Comparison of ENCODE assay signal across 12 cellular contexts in the genomic region with DNA sequence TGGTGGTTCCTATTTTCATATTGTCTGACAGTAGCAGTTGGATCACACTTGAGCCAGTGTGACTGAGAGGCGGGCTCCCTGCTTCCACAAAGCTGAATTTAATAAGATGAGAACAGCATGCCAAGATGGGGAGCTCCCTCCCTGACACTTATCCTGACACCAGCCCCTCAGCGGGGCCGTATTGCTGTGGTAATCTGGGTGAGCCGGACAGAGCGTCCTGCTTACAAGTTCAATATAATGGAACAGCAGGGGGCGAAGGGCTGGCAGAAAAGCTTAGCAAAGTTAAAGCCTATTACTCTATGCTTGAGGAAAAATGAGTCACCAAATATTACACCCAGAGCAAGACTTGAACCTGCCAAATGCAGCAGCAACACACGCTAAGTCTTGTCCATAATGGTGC.
DNase-seq lines count a peak whose midpoint lies in the region; ATAC-seq and TF ChIP-seq lines count a peak whose summit lies in the region.
"Had no signal": no experiment of that assay in that cellular context is flagged by ENCODE, and none has a peak within 500 bp of the region (broad histone marks: within the 10 kb centered on the region; RNA-seq: fewer than 3 reads in every experiment).

No MANE protein-coding gene starts in this region.

- no peak overlapping the region for H2AK5ac ChIP-seq in IMR-90 (ENCODE audit: low read depth, low read length)

- H3K4ac ChIP-seq in IMR-90 (ENCODE audit: low read depth, low read length), result no peak overlapping the region

- no peaks in the 10 kb centered on the region for H3K27me3 ChIP-seq in IMR-90 (ENCODE audit: control insufficient read depth, insufficient read depth, low read length)

- peak; percentile 7 for DNase-seq in AG08396 (ENCODE audit: low spot score)
- DNase-seq in IMR-90, result peak; percentile 5
- DNase-seq in cardiac fibroblast (ENCODE audit: low read depth in 2 of 2), result peak; percentile 69 to 70
- DNase-seq in iris pigment epithelial cell (ENCODE audit: low read depth), result peak; percentile 25
- DNase-seq in SW480 (ENCODE audit: low spot score), result no peak
- no peak for DNase-seq in NCI-H1694 (lab: John Stamatoyannopoulos, UW)
- DNase-seq in activated CD8-positive, alpha-beta memory T cell treated with anti-CD3 and anti-CD28 coated beads for 24 hours, result no peak
- DNase-seq: activated T-cell treated with anti-CD3 and anti-CD28 coated beads, Interleukin-2, amount 50 U/mL, for 4 hours; CD8-positive, alpha-beta T cell; naive thymus-derived CD8-positive, alpha-beta T cell; NCI-H1436 had no signal

- H3K9ac ChIP-seq in IMR-90 (ENCODE audit: low read depth, low read length), result no peak overlapping the region

- dilution Hi-C loops in IMR-90 (cut with HindIII; ENCODE audit: low sequenced_read_pairs, unreplicated experiment), result no loop called here

- no peak overlapping the region for H3K18ac ChIP-seq in IMR-90 (ENCODE audit: low read depth, low read length)

- H3K4me3 ChIP-seq in IMR-90 (ENCODE audit: insufficient read depth, low read depth, low read length) (no peak overlapping the region), cardiac fibroblast (replicated peaks in 1 of 2; ENCODE audit: low read depth in 2 of 2, low read length in 2 of 2) (no peak overlapping the region)

- CTCF ChIA-PET in IMR-90 (lab: Yijun Ruan, JAX), result no interaction called here

- no peak for TF ChIP-seq RAD21 in IMR-90 (IDR thresholded peaks at IDR 0.05; ENCODE audit: low read length)

- H4K5ac ChIP-seq in IMR-90 (ENCODE audit: low read depth, low read length), result no peak overlapping the region

- TF ChIP-seq CTCF in IMR-90 (conservative IDR thresholded peaks at IDR 0.05; ENCODE audit: low read depth, low read length) (no peak), cardiac fibroblast (IDR thresholded peaks at IDR 0.05; ENCODE audit: low read depth, low read length) (peak; percentile 35)

- H3K9me3 ChIP-seq in IMR-90 (ENCODE audit: control insufficient read depth, insufficient read depth, low read length), result no peaks in the 10 kb centered on the region

- no peak overlapping the region for H2BK15ac ChIP-seq in IMR-90 (ENCODE audit: low read depth, low read length)

- H3K27ac ChIP-seq in IMR-90 (ENCODE audit: insufficient read depth, low read length), result no peak overlapping the region

- no CpG with 5 or more reads among the region's 7 CpGs for WGBS in IMR-90 (ENCODE audit: extremely low coverage in 2 of 2, insufficient read length in 1 of 2), 2 experiments

- in situ Hi-C loops in IMR-90 (cut with MboI; ENCODE audit: low sequenced_read_pairs), result no loop called here

- no peaks in the 10 kb centered on the region for H4K20me1 ChIP-seq in IMR-90 (ENCODE audit: insufficient read depth, low read length)

- H3K14ac ChIP-seq in IMR-90 (replicated peaks; ENCODE audit: low read depth, low read length), result no peak overlapping the region

- H3K23ac ChIP-seq in IMR-90 (ENCODE audit: low read depth, low read length), result no peak overlapping the region

- H2BK5ac ChIP-seq in IMR-90 (ENCODE audit: low read depth, low read length, poor library complexity, severe bottlenecking), result no peak overlapping the region

- TF ChIP-seq POLR2A in IMR-90 (IDR thresholded peaks at IDR 0.05; ENCODE audit: low read depth, low read length), result no peak

- no peak overlapping the region for H3K56ac ChIP-seq in IMR-90 (ENCODE audit: extremely low read depth, insufficient read depth, low read length)

- no peaks in the 10 kb centered on the region for H3K79me1 ChIP-seq in IMR-90 (ENCODE audit: low read depth in 1 of 2, low read length in 2 of 2)

- H3K4me1 ChIP-seq in IMR-90 (ENCODE audit: control insufficient read depth, insufficient read depth, low read length), result no peaks in the 10 kb centered on the region

- H3K36me3 ChIP-seq in IMR-90 (ENCODE audit: control insufficient read depth, insufficient read depth, low read length), result no peaks in the 10 kb centered on the region

- intact Hi-C loops in IMR-90 (cut with micrococcal nuclease), result no loop called here

- H2AFZ ChIP-seq in IMR-90 (replicated peaks; ENCODE audit: low read length, poor library complexity), result no peak overlapping the region

- POLR2A ChIA-PET in IMR-90 (lab: Charles Lee; ENCODE audit: unreplicated experiment), result no interaction called here

- no peak overlapping the region for H4K91ac ChIP-seq in IMR-90 (ENCODE audit: insufficient read depth, low read depth, low read length)

- no peak overlapping the region for H3K4me2 ChIP-seq in IMR-90 (ENCODE audit: low read depth, low read length)

- no peak overlapping the region for H2BK120ac ChIP-seq in IMR-90 (ENCODE audit: low read depth, low read length)

- ATAC-seq in IMR-90 (ENCODE audit: low read depth), result no peak
- ATAC-seq in HG02970 (IDR thresholded peaks at IDR 0.05; ENCODE audit: low FRiP score, unreplicated experiment), result no peak
- ATAC-seq: activated T-cell treated with anti-CD3 and anti-CD28 coated beads, Interleukin-2, amount 50 U/mL, for 4 hours; CD8-positive, alpha-beta T cell; naive thymus-derived CD8-positive, alpha-beta T cell had no signal

- no peak overlapping the region for H2AK9ac ChIP-seq in IMR-90 (replicated peaks; ENCODE audit: low read depth, low read length, poor library complexity)

- BruUV-seq in IMR-90 (replicated peaks; lab: Mats Ljungman, UMichigan), result no TSS peak

- H4K8ac ChIP-seq in IMR-90 (ENCODE audit: low read depth in 2 of 2, low read length in 2 of 2), result no peak overlapping the region

- H2BK20ac ChIP-seq in IMR-90 (ENCODE audit: low read depth, low read length), result no peak overlapping the region

- H3K9me1 ChIP-seq in IMR-90 (ENCODE audit: insufficient read depth, low read length), result no peaks in the 10 kb centered on the region

TF ChIP-seq in IMR-90, 13 proteins besides CTCF, POLR2A, EP300 and RAD21:
- TF ChIP-seq BHLHE40 (IDR thresholded peaks at IDR 0.05; ENCODE audit: low read depth, low read length), result no peak
TF ChIP-seq in IMR-90: peak in this region for 0.

Comparison
In these comparisons a context has a peak if more than half of its experiments do, and no peak if none do; other contexts are left out.
1. DNase-seq: peak in AG08396 (single experiment), IMR-90 (single experiment), cardiac fibroblast (2 of 2) and iris pigment epithelial cell (single experiment); none in SW480 (single experiment), NCI-H1694 (single experiment) and activated CD8-positive, alpha-beta memory T cell treated with anti-CD3 and anti-CD28 coated beads for 24 hours (single experiment).